12 cellular contexts compared by ENCODE assay signal in genomic region chr12:94768398-94769039, GRCh38.
DNase-seq lines count a peak whose midpoint lies in the region; ATAC-seq and TF ChIP-seq lines count a peak whose summit lies in the region.
"Had no signal": no experiment of that assay in that cellular context is flagged by ENCODE, and none has a peak within 500 bp of the region (broad histone marks: within the 10 kb centered on the region; RNA-seq: fewer than 3 reads in every experiment).

No MANE protein-coding gene starts in this region.

- TF ChIP-seq CTCF in GM12875 (IDR thresholded peaks at IDR 0.05; ENCODE audit: borderline replicate concordance, insufficient read depth, low read depth, low read length) (no peak), colonic mucosa (IDR thresholded peaks at IDR 0.05) (no peak)

- H3K4me1 ChIP-seq in colonic mucosa, result peaks cover 12% of the 10 kb centered on the region

- H3K4me3 ChIP-seq in GM12875 (ENCODE audit: low read depth, low read length), result peak overlapping the region; percentile 35
- H3K4me3 ChIP-seq in colonic mucosa, result no peak overlapping the region
- H3K4me3 ChIP-seq: prostate gland had no signal

- H3K27me3 ChIP-seq in colonic mucosa, result no peaks in the 10 kb centered on the region

- no peaks in the 10 kb centered on the region for H3K36me3 ChIP-seq in colonic mucosa
- H3K36me3 ChIP-seq: prostate gland had no signal

- no peaks in the 10 kb centered on the region for H3K9me3 ChIP-seq in colonic mucosa
- H3K9me3 ChIP-seq: prostate gland had no signal

- H3K27ac ChIP-seq in colonic mucosa, result peak overlapping the region; percentile 24
- H3K27ac ChIP-seq: prostate gland had no signal

- peak; percentile 37 for ATAC-seq in GM21381 (IDR thresholded peaks at IDR 0.05; ENCODE audit: unreplicated experiment)
- ATAC-seq in HG03135 (IDR thresholded peaks at IDR 0.05; ENCODE audit: unreplicated experiment), result peak; percentile 33
- ATAC-seq in HG03469 (IDR thresholded peaks at IDR 0.05; ENCODE audit: unreplicated experiment), result no peak

- intact Hi-C loops in colonic mucosa (cut with DNase I), result loop anchor here (10.0 kb wide), 1 partner anchor 224 kb away; no protein-coding TSS in a partner anchor
- intact Hi-C loops in posterior cingulate gyrus (cut with DNase I), result loop anchor here (5.0 kb wide), 1 partner anchor 221 kb away; no protein-coding TSS in a partner anchor

- peak overlapping the region in 1 of 2 donors; percentile 59 for H3K9ac ChIP-seq in colonic mucosa (ENCODE audit: low read depth in 2 of 2, low read length in 2 of 2)

- DNase-seq in colonic mucosa, result peak; percentile 32
- no peak for DNase-seq in DMS79 (lab: John Stamatoyannopoulos, UW)
- DNase-seq in activated CD4-positive, alpha-beta T cell treated with anti-CD3 and anti-CD28 coated beads for 4 hours, result no peak
- DNase-seq in posterior cingulate gyrus, result no peak
- DNase-seq: activated CD4-positive, alpha-beta memory T cell treated with anti-CD3 and anti-CD28 coated beads for 36 hours; hypothalamus; NCI-H524 had no signal
